1 cellular context compared by ENCODE assay signal in the genomic region with DNA sequence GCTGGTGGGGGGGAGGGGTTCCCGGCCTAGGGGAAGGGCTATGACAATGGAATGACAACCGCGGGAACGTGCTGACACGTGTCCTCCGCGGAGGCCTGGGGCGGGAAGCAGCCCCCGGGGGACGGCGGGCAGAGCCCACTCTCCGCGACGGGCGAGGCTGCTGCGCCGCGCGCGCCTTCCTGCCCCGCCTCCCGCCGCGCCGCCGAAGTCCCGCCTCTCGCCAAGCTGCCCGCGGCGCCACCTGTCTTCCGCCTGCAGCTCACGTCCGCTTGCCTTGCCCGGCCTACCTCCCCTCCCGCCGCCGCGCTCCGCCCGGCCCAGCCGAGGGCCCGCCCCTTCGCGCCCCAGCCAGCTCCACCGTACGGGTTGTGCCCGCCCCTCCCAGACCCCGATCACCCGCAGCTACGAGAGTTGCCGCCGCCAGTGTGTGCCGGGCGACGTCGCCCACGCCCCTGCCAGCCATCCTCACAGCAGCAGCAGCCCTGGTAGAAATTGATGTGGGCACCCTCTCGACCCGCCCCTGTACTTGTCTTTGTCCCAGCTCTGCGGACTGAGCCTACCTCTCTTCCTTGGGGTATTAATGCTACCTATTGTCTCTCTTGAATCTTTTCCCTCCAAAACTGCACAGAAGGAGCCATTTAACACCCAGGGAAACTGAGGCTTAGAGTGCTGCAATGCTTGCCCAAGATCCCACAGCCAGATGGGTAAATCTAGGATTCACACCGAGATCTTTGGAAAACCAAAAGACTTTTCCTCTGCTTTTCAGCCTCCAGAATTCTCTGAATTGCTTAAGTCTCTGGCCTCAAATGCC.
TF ChIP-seq lines count a peak whose summit lies in the region.

Gene PARP16 (minus strand): TSS at position 180 of the 811 bp plus-strand sequence. CDS start 457 bp downstream, outside the sequence.

TF ChIP-seq in HepG2, 621 proteins besides CTCF, POLR2A, EP300 and RAD21 (continued from another document and continues in another):
- TF ChIP-seq, protein P1, sequence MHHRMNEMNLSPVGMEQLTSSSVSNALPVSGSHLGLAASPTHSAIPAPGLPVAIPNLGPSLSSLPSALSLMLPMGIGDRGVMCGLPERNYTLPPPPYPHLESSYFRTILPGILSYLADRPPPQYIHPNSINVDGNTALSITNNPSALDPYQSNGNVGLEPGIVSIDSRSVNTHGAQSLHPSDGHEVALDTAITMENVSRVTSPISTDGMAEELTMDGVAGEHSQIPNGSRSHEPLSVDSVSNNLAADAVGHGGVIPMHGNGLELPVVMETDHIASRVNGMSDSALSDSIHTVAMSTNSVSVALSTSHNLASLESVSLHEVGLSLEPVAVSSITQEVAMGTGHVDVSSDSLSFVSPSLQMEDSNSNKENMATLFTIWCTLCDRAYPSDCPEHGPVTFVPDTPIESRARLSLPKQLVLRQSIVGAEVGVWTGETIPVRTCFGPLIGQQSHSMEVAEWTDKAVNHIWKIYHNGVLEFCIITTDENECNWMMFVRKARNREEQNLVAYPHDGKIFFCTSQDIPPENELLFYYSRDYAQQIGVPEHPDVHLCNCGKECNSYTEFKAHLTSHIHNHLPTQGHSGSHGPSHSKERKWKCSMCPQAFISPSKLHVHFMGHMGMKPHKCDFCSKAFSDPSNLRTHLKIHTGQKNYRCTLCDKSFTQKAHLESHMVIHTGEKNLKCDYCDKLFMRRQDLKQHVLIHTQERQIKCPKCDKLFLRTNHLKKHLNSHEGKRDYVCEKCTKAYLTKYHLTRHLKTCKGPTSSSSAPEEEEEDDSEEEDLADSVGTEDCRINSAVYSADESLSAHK (CRISPR knock-in tag; IDR thresholded peaks at IDR 0.05; ENCODE audit: borderline replicate concordance), result no peak
- peak; percentile 60; the same call in 1 of the 2 replicates for TF ChIP-seq ZNF430 (CRISPR knock-in tag; IDR thresholded peaks at IDR 0.05)
- no peak for TF ChIP-seq ZNF34 (CRISPR knock-in tag; IDR thresholded peaks at IDR 0.05; ENCODE audit: borderline replicate concordance)
- no peak for TF ChIP-seq FOXC1 (CRISPR knock-in tag; IDR thresholded peaks at IDR 0.05; ENCODE audit: borderline replicate concordance)
- TF ChIP-seq ZBTB38 (CRISPR knock-in tag; IDR thresholded peaks at IDR 0.05), result peak; percentile 82; the same call in 1 of the 2 replicates
- no peak for TF ChIP-seq ZKSCAN1 (IDR thresholded peaks at IDR 0.05; ENCODE audit: low read length)
- TF ChIP-seq ZFP90 (CRISPR knock-in tag; IDR thresholded peaks at IDR 0.05; ENCODE audit: borderline replicate concordance), result no peak
- no peak for TF ChIP-seq MIER3 (CRISPR knock-in tag; IDR thresholded peaks at IDR 0.05; ENCODE audit: borderline replicate concordance)
- no peak for TF ChIP-seq HCFC1 (IDR thresholded peaks at IDR 0.05; ENCODE audit: low read depth, low read length)
- no peak for TF ChIP-seq ATRX (CRISPR knock-in tag; IDR thresholded peaks at IDR 0.05; ENCODE audit: borderline replicate concordance)
- no peak for TF ChIP-seq CREM (IDR thresholded peaks at IDR 0.05)
- TF ChIP-seq CREM (CRISPR knock-in tag; IDR thresholded peaks at IDR 0.05), result no peak
- no peak for TF ChIP-seq PREB (CRISPR knock-in tag; IDR thresholded peaks at IDR 0.05)
- TF ChIP-seq FOXJ3 (CRISPR knock-in tag; IDR thresholded peaks at IDR 0.05; ENCODE audit: borderline replicate concordance), result no peak
- TF ChIP-seq, protein P2, sequence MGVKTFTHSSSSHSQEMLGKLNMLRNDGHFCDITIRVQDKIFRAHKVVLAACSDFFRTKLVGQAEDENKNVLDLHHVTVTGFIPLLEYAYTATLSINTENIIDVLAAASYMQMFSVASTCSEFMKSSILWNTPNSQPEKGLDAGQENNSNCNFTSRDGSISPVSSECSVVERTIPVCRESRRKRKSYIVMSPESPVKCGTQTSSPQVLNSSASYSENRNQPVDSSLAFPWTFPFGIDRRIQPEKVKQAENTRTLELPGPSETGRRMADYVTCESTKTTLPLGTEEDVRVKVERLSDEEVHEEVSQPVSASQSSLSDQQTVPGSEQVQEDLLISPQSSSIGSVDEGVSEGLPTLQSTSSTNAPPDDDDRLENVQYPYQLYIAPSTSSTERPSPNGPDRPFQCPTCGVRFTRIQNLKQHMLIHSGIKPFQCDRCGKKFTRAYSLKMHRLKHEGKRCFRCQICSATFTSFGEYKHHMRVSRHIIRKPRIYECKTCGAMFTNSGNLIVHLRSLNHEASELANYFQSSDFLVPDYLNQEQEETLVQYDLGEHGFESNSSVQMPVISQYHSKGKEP (CRISPR knock-in tag; IDR thresholded peaks at IDR 0.05), result no peak
- no peak for TF ChIP-seq ZNF512 (CRISPR knock-in tag; IDR thresholded peaks at IDR 0.05)
- no peak for TF ChIP-seq MEF2D (CRISPR knock-in tag; IDR thresholded peaks at IDR 0.05)
- TF ChIP-seq HMG20B (CRISPR knock-in tag; conservative IDR thresholded peaks at IDR 0.05), result no peak
- no peak for TF ChIP-seq NR1H2 (CRISPR knock-in tag; IDR thresholded peaks at IDR 0.05; ENCODE audit: borderline replicate concordance, low read depth)
- TF ChIP-seq NCOA2 (CRISPR knock-in tag; IDR thresholded peaks at IDR 0.05), result no peak
- no peak for TF ChIP-seq PBX2 (CRISPR knock-in tag; IDR thresholded peaks at IDR 0.05)
- peak; percentile 74 for TF ChIP-seq YEATS4 (CRISPR knock-in tag; IDR thresholded peaks at IDR 0.05; ENCODE audit: borderline replicate concordance)
- TF ChIP-seq ZNF232 (CRISPR knock-in tag; IDR thresholded peaks at IDR 0.05; ENCODE audit: borderline replicate concordance), result peak; percentile 55; the same call in 1 of the 2 replicates
- TF ChIP-seq TEAD3 (CRISPR knock-in tag; optimal IDR thresholded peaks at IDR 0.05; ENCODE audit: borderline replicate concordance), result no peak
- TF ChIP-seq, protein P3, sequence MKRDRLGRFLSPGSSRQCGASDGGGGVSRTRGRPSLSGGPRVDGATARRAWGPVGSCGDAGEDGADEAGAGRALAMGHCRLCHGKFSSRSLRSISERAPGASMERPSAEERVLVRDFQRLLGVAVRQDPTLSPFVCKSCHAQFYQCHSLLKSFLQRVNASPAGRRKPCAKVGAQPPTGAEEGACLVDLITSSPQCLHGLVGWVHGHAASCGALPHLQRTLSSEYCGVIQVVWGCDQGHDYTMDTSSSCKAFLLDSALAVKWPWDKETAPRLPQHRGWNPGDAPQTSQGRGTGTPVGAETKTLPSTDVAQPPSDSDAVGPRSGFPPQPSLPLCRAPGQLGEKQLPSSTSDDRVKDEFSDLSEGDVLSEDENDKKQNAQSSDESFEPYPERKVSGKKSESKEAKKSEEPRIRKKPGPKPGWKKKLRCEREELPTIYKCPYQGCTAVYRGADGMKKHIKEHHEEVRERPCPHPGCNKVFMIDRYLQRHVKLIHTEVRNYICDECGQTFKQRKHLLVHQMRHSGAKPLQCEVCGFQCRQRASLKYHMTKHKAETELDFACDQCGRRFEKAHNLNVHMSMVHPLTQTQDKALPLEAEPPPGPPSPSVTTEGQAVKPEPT (CRISPR knock-in tag; IDR thresholded peaks at IDR 0.05; ENCODE audit: low read depth), result peak; percentile 82; the same call in 1 of the 2 replicates
- no peak for TF ChIP-seq ZNF20 (CRISPR knock-in tag; IDR thresholded peaks at IDR 0.05)
- no peak for TF ChIP-seq MTF1 (CRISPR knock-in tag; IDR thresholded peaks at IDR 0.05)
- peak; percentile 66; the same call in 1 of the 2 replicates for TF ChIP-seq DNMT3B (CRISPR knock-in tag; conservative IDR thresholded peaks at IDR 0.05)
- TF ChIP-seq GATA4 (IDR thresholded peaks at IDR 0.05; ENCODE audit: borderline replicate concordance, low read depth), result no peak
- no peak; the same call in 1 of the 2 replicates for TF ChIP-seq TMF1 (CRISPR knock-in tag; IDR thresholded peaks at IDR 0.05; ENCODE audit: low read depth)
- TF ChIP-seq, protein P4, sequence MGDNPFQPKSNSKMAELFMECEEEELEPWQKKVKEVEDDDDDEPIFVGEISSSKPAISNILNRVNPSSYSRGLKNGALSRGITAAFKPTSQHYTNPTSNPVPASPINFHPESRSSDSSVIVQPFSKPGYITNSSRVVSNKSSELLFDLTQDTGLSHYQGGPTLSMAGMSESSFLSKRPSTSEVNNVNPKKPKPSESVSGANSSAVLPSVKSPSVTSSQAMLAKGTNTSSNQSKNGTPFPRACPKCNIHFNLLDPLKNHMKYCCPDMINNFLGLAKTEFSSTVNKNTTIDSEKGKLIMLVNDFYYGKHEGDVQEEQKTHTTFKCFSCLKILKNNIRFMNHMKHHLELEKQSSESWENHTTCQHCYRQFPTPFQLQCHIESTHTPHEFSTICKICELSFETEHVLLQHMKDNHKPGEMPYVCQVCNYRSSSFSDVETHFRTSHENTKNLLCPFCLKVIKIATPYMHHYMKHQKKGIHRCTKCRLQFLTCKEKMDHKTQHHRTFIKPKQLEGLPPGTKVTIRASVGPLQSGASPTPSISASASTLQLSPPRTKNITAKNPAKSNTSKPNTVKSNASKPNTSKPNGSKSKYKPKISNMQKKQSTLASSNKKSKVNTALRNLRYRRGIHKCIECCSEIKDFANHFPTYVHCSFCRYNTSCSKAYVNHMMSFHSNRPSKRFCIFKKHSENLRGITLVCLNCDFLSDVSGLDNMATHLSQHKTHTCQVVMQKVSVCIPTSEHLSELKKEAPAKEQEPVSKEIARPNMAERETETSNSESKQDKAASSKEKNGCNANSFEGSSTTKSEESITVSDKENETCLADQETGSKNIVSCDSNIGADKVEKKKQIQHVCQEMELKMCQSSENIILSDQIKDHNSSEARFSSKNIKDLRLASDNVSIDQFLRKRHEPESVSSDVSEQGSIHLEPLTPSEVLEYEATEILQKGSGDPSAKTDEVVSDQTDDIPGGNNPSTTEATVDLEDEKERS (CRISPR knock-in tag; IDR thresholded peaks at IDR 0.05), result no peak
- TF ChIP-seq SETDB1 (CRISPR knock-in tag; IDR thresholded peaks at IDR 0.05; ENCODE audit: borderline replicate concordance), result no peak
- TF ChIP-seq HMGXB4 (CRISPR knock-in tag; IDR thresholded peaks at IDR 0.05; ENCODE audit: borderline replicate concordance in 1 of 2, low read depth in 1 of 2), result peak; percentile 57 to 63; a peak in 3 of 4 replicates
- TF ChIP-seq ZNF678 (CRISPR knock-in tag; IDR thresholded peaks at IDR 0.05), result 0 out of 2 replicates have a peak, but pooled peaks have one; percentile 44
- TF ChIP-seq, protein P5, sequence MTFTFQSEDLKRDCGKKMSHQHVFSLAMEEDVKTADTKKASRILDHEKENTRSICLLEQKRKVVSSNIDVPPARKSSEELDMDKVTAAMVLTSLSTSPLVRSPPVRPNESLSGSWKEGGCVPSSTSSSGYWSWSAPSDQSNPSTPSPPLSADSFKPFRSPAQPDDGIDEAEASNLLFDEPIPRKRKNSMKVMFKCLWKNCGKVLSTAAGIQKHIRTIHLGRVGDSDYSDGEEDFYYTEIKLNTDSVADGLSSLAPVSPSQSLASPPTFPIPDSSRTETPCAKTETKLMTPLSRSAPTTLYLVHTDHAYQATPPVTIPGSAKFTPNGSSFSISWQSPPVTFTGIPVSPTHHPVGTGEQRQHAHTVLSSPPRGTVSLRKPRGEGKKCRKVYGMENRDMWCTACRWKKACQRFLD (CRISPR knock-in tag; IDR thresholded peaks at IDR 0.05; ENCODE audit: borderline replicate concordance), result no peak; the same call in 1 of the 2 replicates
- TF ChIP-seq KLF13 (CRISPR knock-in tag; IDR thresholded peaks at IDR 0.05), result no peak
